ENCODE assay signal across 9 cellular contexts in genomic region chr15:78148392-78149067, GRCh38. TPM values are rescaled to one million over a fixed set of nuclear protein-coding genes. Genes with fewer than 3 reads are reported as not detected.
DNase-seq lines count a peak whose midpoint lies in the region; TF ChIP-seq lines count a peak whose summit lies in the region.
"Had no signal": no experiment of that assay in that cellular context is flagged by ENCODE, and none has a peak within 500 bp of the region (broad histone marks: within the 10 kb centered on the region; RNA-seq: fewer than 3 reads in every experiment).

No MANE protein-coding gene starts in this region.

- intact Hi-C loops in OCI-LY7 (cut with micrococcal nuclease; ENCODE audit: unreplicated experiment): loop anchor here (1.0 to 2.0 kb wide), 2 partner anchors 17 to 22 kb away; partner anchors contain the start of gene CIB2

- H3K4me3 ChIP-seq in OCI-LY7 (ENCODE audit: low read depth, low read length, poor library complexity, severe bottlenecking): peak overlapping the region; percentile 88
- H3K4me3 ChIP-seq in fibroblast of lung (replicated peaks in 1 of 4; ENCODE audit: control extremely low read depth in 1 of 4, insufficient read depth in 1 of 4, low read depth in 3 of 4, low read length in 4 of 4): peak overlapping the region; percentile 70 to 89 (median 82)
- H3K4me3 ChIP-seq in skeletal muscle cell (ENCODE audit: low read depth, low read length): peak overlapping the region; percentile 76

- H3K27me3 ChIP-seq in fibroblast of lung (ENCODE audit: control insufficient read depth, insufficient read depth, low read length): no peaks in the 10 kb centered on the region

- H3K36me3 ChIP-seq in OCI-LY7 (ENCODE audit: insufficient read depth, low read length): peaks cover 20% of the 10 kb centered on the region
- no peaks in the 10 kb centered on the region for H3K36me3 ChIP-seq in fibroblast of lung (ENCODE audit: control insufficient read depth, insufficient read depth, low read length)

- POLR2A ChIA-PET in OCI-LY7 (lab: Charles Lee): interaction anchor here (0.7 to 1.6 kb wide), 7 partner anchors 9 to 676 kb away, joined by 3 to 9 read pairs (median 4); no protein-coding TSS in a partner anchor

- TF ChIP-seq CTCF in OCI-LY7 (conservative IDR thresholded peaks at IDR 0.05; ENCODE audit: low read length) (no peak), fibroblast of lung (conservative IDR thresholded peaks at IDR 0.05 in 1 of 2, IDR thresholded peaks at IDR 0.05 in 1 of 2; ENCODE audit: low read depth in 1 of 2, low read length in 2 of 2) (no peak)

- H3K9me2 ChIP-seq in OCI-LY7 (ENCODE audit: insufficient read depth, low read length): no peaks in the 10 kb centered on the region

- peak overlapping the region; percentile 45; the same call in 1 of the 2 replicates for H2AFZ ChIP-seq in OCI-LY7 (ENCODE audit: low read length)
- H2AFZ ChIP-seq in fibroblast of lung (ENCODE audit: low read length): peak overlapping the region; percentile 68

- TSS peak; percentile 96 for BruUV-seq in OCI-LY7 (replicated peaks; lab: Mats Ljungman, UMichigan)

- peaks cover 30% of the 10 kb centered on the region for H3K4me1 ChIP-seq in OCI-LY7 (ENCODE audit: insufficient read depth, low read length, poor library complexity, severe bottlenecking)
- H3K4me1 ChIP-seq in fibroblast of lung (ENCODE audit: control insufficient read depth, extremely low read depth, insufficient read depth, low read length): no peaks in the 10 kb centered on the region

- CTCF ChIA-PET in OCI-LY7 (lab: Charles Lee; ENCODE audit: unreplicated experiment): interaction anchor here (0.8 kb wide), 1 partner anchor 40 kb away, joined by 3 read pairs; no protein-coding TSS in a partner anchor

- H3K9me3 ChIP-seq in OCI-LY7 (ENCODE audit: low read length): no peaks in the 10 kb centered on the region
- H3K9me3 ChIP-seq in fibroblast of lung (ENCODE audit: control insufficient read depth, insufficient read depth, low read depth, low read length): no peaks in the 10 kb centered on the region

- H3K4me2 ChIP-seq in OCI-LY7 (ENCODE audit: low read length) (peak overlapping the region; percentile 82), fibroblast of lung (ENCODE audit: extremely low read depth, insufficient read depth, low read length) (peak overlapping the region; percentile 80)

- DNase-seq in NCI-H748 (lab: John Stamatoyannopoulos, UW; ENCODE audit: unreplicated experiment) (peak; percentile 38), NCI-H748 treated with DMSO at 0.1 percent for 48 hours (lab: John Stamatoyannopoulos, UW) (no peak), OCI-LY7 (ENCODE audit: low spot score) (no peak), fibroblast of lung (ENCODE audit: low read depth in 2 of 2) (peak in 1 of 2 donors; percentile 48), skeletal muscle cell (ENCODE audit: low read depth) (no peak), pons (ENCODE audit: low spot score) (no peak), HPDE6-E6E7 (ENCODE audit: extremely low spot score) (no peak)
- DNase-seq in activated CD4-positive, alpha-beta T cell treated with anti-CD3 and anti-CD28 coated beads, Interleukin-2, amount 50 U/mL, for 4 hours: no peak

- H3K79me2 ChIP-seq in OCI-LY7 (ENCODE audit: insufficient read depth, low read depth, low read length) (peaks cover 46% of the 10 kb centered on the region), fibroblast of lung (ENCODE audit: control insufficient read depth, insufficient read depth, low read length) (peaks cover 15% of the 10 kb centered on the region)

- peak overlapping the region; percentile 69 for H3K9ac ChIP-seq in fibroblast of lung (ENCODE audit: insufficient read depth, low read length)

- peak overlapping the region; percentile 25 for H3K27ac ChIP-seq in OCI-LY7 (ENCODE audit: low read depth, low read length, poor library complexity, severe bottlenecking)
- H3K27ac ChIP-seq in fibroblast of lung (ENCODE audit: insufficient read depth, low read length): peak overlapping the region; percentile 85

- peaks cover 8% of the 10 kb centered on the region; the same call in 1 of the 2 replicates for H4K20me1 ChIP-seq in OCI-LY7 (ENCODE audit: insufficient read depth, low read length)
- H4K20me1 ChIP-seq in fibroblast of lung (ENCODE audit: control insufficient read depth, extremely low read depth, insufficient read depth, low read length): no peaks in the 10 kb centered on the region

RNA-seq across cellular contexts. Expression of gene IDH3A, which starts 0.6 kb away (rescaled TPM):
- 47.0 and 84.6 TPM in 2 replicates for total RNA-seq in OCI-LY7 (2014; rRNA removed; shearing (Covaris generic))
- total RNA-seq in OCI-LY7 (2022): 128 and 140 TPM in 2 replicates
- 24.9 and 25.2 TPM in 2 replicates for total RNA-seq in fibroblast of lung
- 65.0 and 84.6 TPM in 2 replicates for polyA plus RNA-seq in fibroblast of lung
- polyA plus RNA-seq in fibroblast of lung (2012): 42.2 and 57.8 TPM in 2 replicates
- 10.1 and 32.5 TPM in 2 replicates for polyA minus RNA-seq in fibroblast of lung (ENCODE audit: low replicate concordance)

RNA-seq across cellular contexts. Expression of gene CIB2, which starts 17.3 kb away (rescaled TPM):
- 2.2 and 5.0 TPM in 2 replicates for total RNA-seq in OCI-LY7 (2014; rRNA removed; shearing (Covaris generic))
- total RNA-seq in OCI-LY7 (2022) (0.35 and 0.36 TPM in 2 replicates), fibroblast of lung (3.1 and 5.9 TPM in 2 replicates)
- 2.7 and 4.2 TPM in 2 replicates for polyA plus RNA-seq in fibroblast of lung
- polyA plus RNA-seq in fibroblast of lung (2012): 2.1 and 3.3 TPM in 2 replicates
- 3.9 and 6.6 TPM in 2 replicates for polyA minus RNA-seq in fibroblast of lung (ENCODE audit: low replicate concordance)

RNA-seq across cellular contexts. Expression of gene SH2D7, which starts 56.2 kb away (rescaled TPM):
- not detected in 2 replicates for total RNA-seq in OCI-LY7 (2014; rRNA removed; shearing (Covaris generic))
- not detected in 2 replicates for total RNA-seq in OCI-LY7 (2022)
- total RNA-seq in fibroblast of lung: not detected in 2 replicates
- polyA plus RNA-seq in fibroblast of lung: 0.03 TPM in 1 of 2 replicates, not detected in the other
- polyA plus RNA-seq in fibroblast of lung (2012): 0.07 TPM in 1 of 2 replicates, not detected in the other
- not detected in 2 replicates for polyA minus RNA-seq in fibroblast of lung (ENCODE audit: low replicate concordance)
- total RNA-seq: Daoy had no signal
